ENCODE assay signal across 12 cellular contexts in genomic region chr17:37541880-37542675, GRCh38. TPM values are rescaled to one million over a fixed set of nuclear protein-coding genes. Genes with fewer than 3 reads are reported as not detected.
DNase-seq lines count a peak whose midpoint lies in the region; ATAC-seq and TF ChIP-seq lines count a peak whose summit lies in the region.
"Had no signal": no experiment of that assay in that cellular context is flagged by ENCODE, and none has a peak within 500 bp of the region (broad histone marks: within the 10 kb centered on the region; RNA-seq: fewer than 3 reads in every experiment).

No MANE protein-coding gene starts in this region.

- no peak for DNase-seq in CD8-positive, alpha-beta T cell
- DNase-seq in astrocyte of the hippocampus (ENCODE audit: low read depth, low spot score) (peak; percentile 26), immature natural killer cell (no peak), ACHN (no peak), NCI-H226 (no peak), NCI-H1694 treated with DMSO at 0.1 percent for 48 hours (lab: John Stamatoyannopoulos, UW) (no peak), OCI-M2 (lab: John Stamatoyannopoulos, UW; ENCODE audit: unreplicated experiment) (no peak)
- DNase-seq: activated CD8-positive, alpha-beta memory T cell treated with anti-CD3 and anti-CD28 coated beads, Interleukin-2, amount 50 U/mL, for 48 hours; DMS153; effector memory CD8-positive, alpha-beta T cell; NCI-H526 had no signal

- no peak overlapping the region for H3K9ac ChIP-seq in HUES6 (ENCODE audit: low read length)

- H3K9me3 ChIP-seq in CD8-positive, alpha-beta T cell (ENCODE audit: low read length): no peaks in the 10 kb centered on the region
- H3K9me3 ChIP-seq in HUES6 (ENCODE audit: control insufficient read depth, insufficient read depth, low read depth, low read length): no peaks in the 10 kb centered on the region

- in situ Hi-C loops in ACHN (cut with HindIII; ENCODE audit: low pct_ligation_motif_present, low pct_unique_long_range_greater_than_20kb, low sequenced_read_pairs): no loop called here

- H3K9me3 Mint-ChIP-seq in CD8-positive, alpha-beta T cell: no peaks in the 10 kb centered on the region
- no peaks in the 10 kb centered on the region for H3K9me3 Mint-ChIP-seq in immature natural killer cell
- H3K9me3 Mint-ChIP-seq: effector memory CD8-positive, alpha-beta T cell had no signal

- POLR2A ChIA-PET in CD8-positive, alpha-beta T cell (lab: Charles Lee): no interaction called here

- CTCF ChIA-PET in CD8-positive, alpha-beta T cell (lab: Charles Lee): interaction anchor here (1.4 kb wide), 1 partner anchor 15 kb away, joined by 4 read pairs; no protein-coding TSS in a partner anchor

- H3K27ac ChIP-seq in CD8-positive, alpha-beta T cell (ENCODE audit: low read depth, low read length): no peak overlapping the region
- H3K27ac ChIP-seq in HUES6 (ENCODE audit: low read depth, low read length): peak overlapping the region; percentile 68

- H3K36me3 Mint-ChIP-seq in CD8-positive, alpha-beta T cell: peaks cover 77% of the 10 kb centered on the region
- peaks cover 15 to 42% (median 16%) of the 10 kb centered on the region in 3 donors for H3K36me3 Mint-ChIP-seq in immature natural killer cell

- peaks cover 4% of the 10 kb centered on the region for H3K4me1 ChIP-seq in CD8-positive, alpha-beta T cell (ENCODE audit: insufficient read depth, low read length)
- peaks cover 11% of the 10 kb centered on the region for H3K4me1 ChIP-seq in HUES6 (ENCODE audit: control insufficient read depth, insufficient read depth, low read length)

- ATAC-seq in CD8-positive, alpha-beta T cell: no peak
- ATAC-seq: effector memory CD8-positive, alpha-beta T cell had no signal

- no peaks in the 10 kb centered on the region for H3K27me3 ChIP-seq in CD8-positive, alpha-beta T cell (ENCODE audit: insufficient read depth, low read length)
- H3K27me3 ChIP-seq in HUES6 (ENCODE audit: control insufficient read depth, insufficient read depth, low read length): no peaks in the 10 kb centered on the region

- H3K4me1 Mint-ChIP-seq in CD8-positive, alpha-beta T cell (ENCODE audit: low read depth): peaks cover 22% of the 10 kb centered on the region
- peaks cover 9 to 34% of the 10 kb centered on the region in 2 donors for H3K4me1 Mint-ChIP-seq in immature natural killer cell

- no peak overlapping the region for H3K4me3 ChIP-seq in CD8-positive, alpha-beta T cell (ENCODE audit: low read depth, low read length)
- no peak overlapping the region for H3K4me3 ChIP-seq in HUES6 (ENCODE audit: low read depth, low read length)

- no peak overlapping the region for H3K4me3 Mint-ChIP-seq in CD8-positive, alpha-beta T cell
- no peak overlapping the region for H3K4me3 Mint-ChIP-seq in immature natural killer cell
- H3K4me3 Mint-ChIP-seq: effector memory CD8-positive, alpha-beta T cell had no signal

- no peaks in the 10 kb centered on the region for H3K27me3 Mint-ChIP-seq in CD8-positive, alpha-beta T cell (ENCODE audit: low read depth)
- peaks cover 0 to under 1% (median 0%) of the 10 kb centered on the region in 3 donors for H3K27me3 Mint-ChIP-seq in immature natural killer cell (ENCODE audit: low read depth in 3 of 3)
- H3K27me3 Mint-ChIP-seq: effector memory CD8-positive, alpha-beta T cell had no signal

- intact Hi-C loops in CD8-positive, alpha-beta T cell (cut with DNase I, micrococcal nuclease): no loop called here

- TF ChIP-seq CTCF in CD8-positive, alpha-beta T cell (IDR thresholded peaks at IDR 0.05): no peak

- H3K27ac Mint-ChIP-seq in CD8-positive, alpha-beta T cell: peak overlapping the region; percentile 73
- H3K27ac Mint-ChIP-seq in immature natural killer cell: peak overlapping the region in 4 of 6 donors; percentile 11 to 48 (median 33)

- H3K36me3 ChIP-seq in CD8-positive, alpha-beta T cell (ENCODE audit: insufficient read depth, low read length): peaks cover 56% of the 10 kb centered on the region
- H3K36me3 ChIP-seq in HUES6 (ENCODE audit: control insufficient read depth, insufficient read depth, low read length): peaks cover 53% of the 10 kb centered on the region

RNA-seq across cellular contexts. Expression of gene DUSP14, which starts 52.4 kb away (rescaled TPM):
- total RNA-seq in CD8-positive, alpha-beta T cell: 1 to 10 TPM; 5.5 to 6.8 TPM
- 10 to 100 TPM; 18.1 to 25.9 (median 19.2) TPM for polyA plus RNA-seq in immature natural killer cell
